Comparison of ENCODE assay signal across 15 cellular contexts in genomic region chr10:22600516-22600915, GRCh38.
DNase-seq lines count a peak whose midpoint lies in the region; ATAC-seq and TF ChIP-seq lines count a peak whose summit lies in the region.
"Had no signal": no experiment of that assay in that cellular context is flagged by ENCODE, and none has a peak within 500 bp of the region (broad histone marks: within the 10 kb centered on the region; RNA-seq: fewer than 3 reads in every experiment).

No MANE protein-coding gene starts in this region.

- no TSS peak for BruUV-seq in mammary epithelial cell (replicated peaks; lab: Mats Ljungman, UMichigan)

- H3K9me3 Mint-ChIP-seq in activated naive CD4-positive, alpha-beta T cell treated with anti-CD3 and anti-CD28 coated beads, Interleukin-2, amount 50 U/mL, for 72 hours: no peaks in the 10 kb centered on the region
- H3K9me3 Mint-ChIP-seq: H9 had no signal

- H3K27ac Mint-ChIP-seq in activated naive CD4-positive, alpha-beta T cell treated with anti-CD3 and anti-CD28 coated beads, Interleukin-2, amount 50 U/mL, for 72 hours: peak overlapping the region; percentile 60 to 70
- H3K27ac Mint-ChIP-seq in T-helper 17 cell: peak overlapping the region; percentile 94

- no peaks in the 10 kb centered on the region for H3K79me2 ChIP-seq in mammary epithelial cell (ENCODE audit: insufficient read depth, low read length)

- H3K4me2 ChIP-seq in mammary epithelial cell (ENCODE audit: insufficient read depth, low read depth, low read length): no peak overlapping the region
- H3K4me2 ChIP-seq: KMS-11 had no signal

- 94% methylated on average over 3 of the region's 5 CpGs for WGBS in mammary epithelial cell (ENCODE audit: low coverage, missing lambda C conversion rate)

- no peaks in the 10 kb centered on the region for H3K9me3 ChIP-seq in T-helper 17 cell (ENCODE audit: control insufficient read depth, low read length, poor library complexity, severe bottlenecking)
- no peaks in the 10 kb centered on the region for H3K9me3 ChIP-seq in mammary epithelial cell (replicated peaks; ENCODE audit: insufficient read depth, low read length)
- H3K9me3 ChIP-seq: stomach had no signal

- in situ Hi-C loops in mammary epithelial cell (cut with MboI; ENCODE audit: low sequenced_read_pairs in 2 of 2): no loop called here

- dilution Hi-C loops in mammary epithelial cell (cut with HindIII; ENCODE audit: low sequenced_read_pairs): no loop called here

- no peak overlapping the region for H2AFZ ChIP-seq in mammary epithelial cell (ENCODE audit: low read depth, low read length)

- no peak for ATAC-seq in activated naive CD4-positive, alpha-beta T cell treated with anti-CD3 and anti-CD28 coated beads, Interleukin-2, amount 50 U/mL, for 72 hours
- ATAC-seq in T-helper 17 cell: no peak
- no peak for ATAC-seq in GM18873 (IDR thresholded peaks at IDR 0.05; ENCODE audit: low FRiP score, unreplicated experiment)
- no peak for ATAC-seq in GM21423 (IDR thresholded peaks at IDR 0.05; ENCODE audit: unreplicated experiment)
- ATAC-seq: Panc1 had no signal

- peaks cover 18 to 34% of the 10 kb centered on the region in 2 donors for H3K36me3 Mint-ChIP-seq in activated naive CD4-positive, alpha-beta T cell treated with anti-CD3 and anti-CD28 coated beads, Interleukin-2, amount 50 U/mL, for 72 hours
- H3K36me3 Mint-ChIP-seq in T-helper 17 cell (ENCODE audit: low read depth): peaks cover 3% of the 10 kb centered on the region

- H4K20me1 ChIP-seq in mammary epithelial cell (ENCODE audit: insufficient read depth, low read length): no peaks in the 10 kb centered on the region

- H3K4me1 ChIP-seq in mammary epithelial cell (ENCODE audit: insufficient read depth, low read length): peaks cover 5% of the 10 kb centered on the region

- peak overlapping the region; percentile 28 for H3K4me3 Mint-ChIP-seq in T-helper 17 cell
- H3K4me3 Mint-ChIP-seq: H9 had no signal

- DNase-seq in activated naive CD4-positive, alpha-beta T cell treated with anti-CD3 and anti-CD28 coated beads, Interleukin-2, amount 50 U/mL, for 72 hours (ENCODE audit: low spot score in 2 of 2): no peak
- DNase-seq in activated naive CD4-positive, alpha-beta T cell treated with anti-CD3 and anti-CD28 coated beads, Interleukin-2, amount 50 U/mL, for 16 hours: no peak
- DNase-seq in T-helper 17 cell (no peak), NCI-H1048 (lab: John Stamatoyannopoulos, UW) (no peak), mammary epithelial cell (no peak)
- DNase-seq: DMS79, H9, mesendoderm, NCI-H510A, stomach had no signal

- H3K36me3 ChIP-seq in mammary epithelial cell (ENCODE audit: insufficient read depth, low read length): no peaks in the 10 kb centered on the region

- no peaks in the 10 kb centered on the region for H3K27me3 Mint-ChIP-seq in T-helper 17 cell

- no peak overlapping the region for H3K9ac ChIP-seq in mammary epithelial cell (ENCODE audit: insufficient read depth, low read length)
- H3K9ac ChIP-seq: KMS-11 had no signal

- H3K4me1 Mint-ChIP-seq in T-helper 17 cell: peaks cover 68% of the 10 kb centered on the region

- CTCF ChIA-PET in mammary epithelial cell (lab: Charles Lee; ENCODE audit: low non-redundant PET): no interaction called here

- no peak overlapping the region for H3K4me3 ChIP-seq in mammary epithelial cell (replicated peaks in 1 of 3; ENCODE audit: insufficient read depth in 1 of 3, low read depth in 2 of 3, low read length in 3 of 3)
- H3K4me3 ChIP-seq: stomach had no signal

- intact Hi-C loops in mammary epithelial cell (cut with micrococcal nuclease): no loop called here

- no peak for TF ChIP-seq CTCF in mammary epithelial cell (conservative IDR thresholded peaks at IDR 0.05 in 1 of 2, IDR thresholded peaks at IDR 0.05 in 1 of 2; ENCODE audit: extremely low read depth in 1 of 2, insufficient read depth in 1 of 2, low read depth in 1 of 2, low read length in 2 of 2)

- no peaks in the 10 kb centered on the region for H3K27me3 ChIP-seq in layer of hippocampus (ENCODE audit: control insufficient read depth, insufficient read depth, low read length)
- no peaks in the 10 kb centered on the region for H3K27me3 ChIP-seq in mammary epithelial cell (ENCODE audit: insufficient read depth, low read length)
- H3K27me3 ChIP-seq: stomach had no signal

- H3K27ac ChIP-seq in layer of hippocampus (ENCODE audit: low read depth, low read length) (peak overlapping the region; percentile 21), mammary epithelial cell (ENCODE audit: insufficient read depth, low read depth, low read length) (no peak overlapping the region)
- H3K27ac ChIP-seq: KMS-11 had no signal
